In genomic region chr3:34511891-34512290, GRCh38 we compare ENCODE assay signal across 7 cellular contexts.
"Had no signal": no experiment of that assay in that cellular context is flagged by ENCODE, and none has a peak within 500 bp of the region (broad histone marks: within the 10 kb centered on the region; RNA-seq: fewer than 3 reads in every experiment).

No MANE protein-coding gene starts in this region.

- ATAC-seq: HCT116, HepG2 had no signal

- H3K27ac Mint-ChIP-seq: HFFc6, IgD-negative memory B cell had no signal

- DNase-seq: GM23248, GOT3, H7, HFFc6 had no signal

- H3K4me1 Mint-ChIP-seq: IgD-negative memory B cell had no signal

- H3K27me3 Mint-ChIP-seq: IgD-negative memory B cell had no signal

- H3K4me3 Mint-ChIP-seq: HFFc6, IgD-negative memory B cell had no signal
